ENCODE assay signal across 8 cellular contexts in the genomic region with DNA sequence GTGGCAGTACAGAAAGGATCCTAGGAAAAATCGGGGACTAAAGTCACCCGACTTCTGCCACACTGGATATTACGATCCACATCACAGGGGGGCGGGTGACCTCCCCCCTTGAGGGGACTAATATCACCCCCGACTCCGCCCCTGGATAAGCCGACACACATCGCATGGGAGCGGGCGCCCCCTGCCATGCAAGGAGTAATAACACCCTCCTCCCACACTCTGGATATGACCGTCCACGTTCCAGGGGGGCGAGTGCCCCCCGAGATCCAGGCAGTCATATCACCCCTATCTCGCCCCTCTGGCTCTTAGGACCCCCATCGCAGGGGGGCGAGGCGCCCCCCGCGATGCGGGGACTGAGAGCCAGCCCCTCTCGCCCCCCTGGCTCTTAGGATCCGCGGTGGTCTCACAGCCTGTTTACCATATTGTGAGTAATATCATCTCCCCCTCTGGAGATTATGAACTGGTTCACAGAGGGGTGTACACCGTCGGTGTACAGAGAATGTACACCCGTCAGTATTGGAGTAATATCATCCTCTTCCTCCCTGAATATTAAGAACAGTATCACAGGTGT.
A peak's percentile ranks its signal among the peaks of the same experiment; 100 is the strongest.
DNase-seq lines count a peak whose midpoint lies in the region; ATAC-seq and TF ChIP-seq lines count a peak whose summit lies in the region.

No MANE protein-coding gene starts in this region.

- no peak overlapping the region for H3K4me2 ChIP-seq in Loucy (ENCODE audit: low read depth, low read length, poor library complexity, severe bottlenecking)

- H3K9ac ChIP-seq in Loucy (ENCODE audit: low read depth, low read length, poor library complexity, severe bottlenecking), result no peak overlapping the region

- no peak overlapping the region for H3K27ac ChIP-seq in CD4-positive, alpha-beta memory T cell (ENCODE audit: low read depth, low read length)
- H3K27ac ChIP-seq in body of pancreas, result no peak overlapping the region

- POLR2A ChIA-PET in CD4-positive, alpha-beta memory T cell (lab: Charles Lee; ENCODE audit: partially characterized antibody), result no interaction called here

- H3K9me2 ChIP-seq in Loucy (replicated peaks; ENCODE audit: low read depth, low read length), result no peaks in the 10 kb centered on the region

- CTCF ChIA-PET in CD4-positive, alpha-beta memory T cell (lab: Charles Lee; ENCODE audit: partially characterized antibody), result interaction anchor here (0.8 to 1.0 kb wide), 3 partner anchors 76 to 618 kb away, joined by 3 to 4 read pairs (median 4); no protein-coding TSS in a partner anchor

- peak in 4 of 5 donors; percentile 11 to 21 (median 16) for DNase-seq in CD4-positive, alpha-beta memory T cell
- DNase-seq in body of pancreas, result peak; percentile 16 to 72 (median 49)
- peak; percentile 50 for DNase-seq in naive B cell
- no peak for DNase-seq in cerebellum (ENCODE audit: low spot score)
- no peak for DNase-seq in foreskin fibroblast

- peaks cover 0 to 9% of the 10 kb centered on the region in 2 donors for H3K27me3 Mint-ChIP-seq in CD4-positive, alpha-beta memory T cell
- H3K27me3 Mint-ChIP-seq in naive B cell, result peaks cover 0 to 10% (median 0%) of the 10 kb centered on the region in 3 donors

- H3F3A ChIP-seq in Loucy (ENCODE audit: low read depth), result no peaks in the 10 kb centered on the region

- 10 to 16% methylated on average over 20 to 24 of the region's 27 CpGs for WGBS in body of pancreas, 2 donors

- H3K9me3 Mint-ChIP-seq in CD4-positive, alpha-beta memory T cell, result no peaks in the 10 kb centered on the region
- H3K9me3 Mint-ChIP-seq in naive B cell, result peaks cover 0 to 1% (median 0%) of the 10 kb centered on the region in 7 donors

- ATAC-seq in body of pancreas (no peak), naive B cell (ENCODE audit: low read depth in 2 of 2) (peak; percentile 78 to 92), GM18520 (IDR thresholded peaks at IDR 0.05; ENCODE audit: unreplicated experiment) (no peak), GM18909 (IDR thresholded peaks at IDR 0.05; ENCODE audit: poor library complexity, unreplicated experiment) (no peak)

- H3K27me3 ChIP-seq in CD4-positive, alpha-beta memory T cell (ENCODE audit: insufficient read depth, low read length), result no peaks in the 10 kb centered on the region
- H3K27me3 ChIP-seq in Loucy (ENCODE audit: insufficient read depth, low read length, poor library complexity, severe bottlenecking) (no peaks in the 10 kb centered on the region), body of pancreas (no peaks in the 10 kb centered on the region)

- no peaks in the 10 kb centered on the region for H3K79me2 ChIP-seq in Loucy (ENCODE audit: insufficient read depth, low read length)

- peak; percentile 30 for TF ChIP-seq CTCF in Loucy (conservative IDR thresholded peaks at IDR 0.05; ENCODE audit: low read length)
- peak; percentile 43 to 80 (median 67) for TF ChIP-seq CTCF in body of pancreas (IDR thresholded peaks at IDR 0.05)
- TF ChIP-seq CTCF in foreskin fibroblast (IDR thresholded peaks at IDR 0.05; ENCODE audit: low read depth, low read length), result no peak

- H3K4me1 Mint-ChIP-seq in CD4-positive, alpha-beta memory T cell, result peaks cover 0 to 5% (median 2%) of the 10 kb centered on the region in 4 donors
- H3K4me1 Mint-ChIP-seq in naive B cell, result peaks cover 12 to 16% (median 14%) of the 10 kb centered on the region in 3 donors

- H3K4me3 ChIP-seq in CD4-positive, alpha-beta memory T cell (ENCODE audit: low read length in 2 of 2), result no peak overlapping the region
- H3K4me3 ChIP-seq in Loucy (ENCODE audit: low read length, poor library complexity, severe bottlenecking) (no peak overlapping the region), body of pancreas (no peak overlapping the region), foreskin fibroblast (ENCODE audit: low read depth in 1 of 2, low read length in 2 of 2) (no peak overlapping the region)

- no peaks in the 10 kb centered on the region for H4K20me1 ChIP-seq in Loucy (ENCODE audit: insufficient read depth, low read length, poor library complexity, severe bottlenecking)

- intact Hi-C loops in CD4-positive, alpha-beta memory T cell (cut with micrococcal nuclease), result loop anchor here (1.0 to 2.0 kb wide), 2 partner anchors 77 to 617 kb away; no protein-coding TSS in a partner anchor
- intact Hi-C loops in body of pancreas (cut with DNase I), result no loop called here

- H3K36me3 Mint-ChIP-seq in CD4-positive, alpha-beta memory T cell, result no peaks in the 10 kb centered on the region
- H3K36me3 Mint-ChIP-seq in naive B cell, result no peaks in the 10 kb centered on the region

- no peaks in the 10 kb centered on the region for H3K9me3 ChIP-seq in CD4-positive, alpha-beta memory T cell (ENCODE audit: control insufficient read depth in 1 of 2, low read length in 2 of 2)
- H3K9me3 ChIP-seq in Loucy (ENCODE audit: insufficient read depth, low read depth, low read length), result no peaks in the 10 kb centered on the region
- no peaks in the 10 kb centered on the region for H3K9me3 ChIP-seq in body of pancreas

- no peak for TF ChIP-seq POLR2A in body of pancreas (IDR thresholded peaks at IDR 0.05)

- no peak overlapping the region for H2AFZ ChIP-seq in Loucy (ENCODE audit: low read length)

- H3K27ac Mint-ChIP-seq in CD4-positive, alpha-beta memory T cell, result no peak overlapping the region
- peak overlapping the region in 1 of 6 donors; percentile 61 for H3K27ac Mint-ChIP-seq in naive B cell

- H3K4me1 ChIP-seq in CD4-positive, alpha-beta memory T cell (ENCODE audit: insufficient read depth, low read length), result no peaks in the 10 kb centered on the region
- H3K4me1 ChIP-seq in Loucy (ENCODE audit: insufficient read depth, low read length, poor library complexity, severe bottlenecking) (no peaks in the 10 kb centered on the region), body of pancreas (peaks cover 5% of the 10 kb centered on the region)

- H3K36me3 ChIP-seq in CD4-positive, alpha-beta memory T cell (ENCODE audit: insufficient read depth, low read length), result no peaks in the 10 kb centered on the region
- H3K36me3 ChIP-seq in Loucy (ENCODE audit: insufficient read depth, low read length) (no peaks in the 10 kb centered on the region), body of pancreas (replicated peaks in 1 of 2; ENCODE audit: insufficient read depth in 1 of 2, low read depth in 2 of 2) (no peaks in the 10 kb centered on the region)

- no peak overlapping the region for H3K4me3 Mint-ChIP-seq in CD4-positive, alpha-beta memory T cell
- H3K4me3 Mint-ChIP-seq in naive B cell, result peak overlapping the region in 6 of 8 donors; percentile 15 to 79 (median 56)

Comparison
In these comparisons a context has a peak if more than half of its experiments do, and no peak if none do; other contexts are left out.
1. DNase-seq: peak in CD4-positive, alpha-beta memory T cell (4 of 5), body of pancreas (4 of 4) and naive B cell (single experiment); none in cerebellum (single experiment) and foreskin fibroblast (0 of 2).
2. H3K4me3 Mint-ChIP-seq: peak in naive B cell (6 of 8); none in CD4-positive, alpha-beta memory T cell (0 of 8).
3. ATAC-seq: peak in naive B cell (2 of 2); none in body of pancreas (single experiment), GM18520 (single experiment) and GM18909 (single experiment).